1 cellular context compared by ENCODE assay signal in the genomic region with DNA sequence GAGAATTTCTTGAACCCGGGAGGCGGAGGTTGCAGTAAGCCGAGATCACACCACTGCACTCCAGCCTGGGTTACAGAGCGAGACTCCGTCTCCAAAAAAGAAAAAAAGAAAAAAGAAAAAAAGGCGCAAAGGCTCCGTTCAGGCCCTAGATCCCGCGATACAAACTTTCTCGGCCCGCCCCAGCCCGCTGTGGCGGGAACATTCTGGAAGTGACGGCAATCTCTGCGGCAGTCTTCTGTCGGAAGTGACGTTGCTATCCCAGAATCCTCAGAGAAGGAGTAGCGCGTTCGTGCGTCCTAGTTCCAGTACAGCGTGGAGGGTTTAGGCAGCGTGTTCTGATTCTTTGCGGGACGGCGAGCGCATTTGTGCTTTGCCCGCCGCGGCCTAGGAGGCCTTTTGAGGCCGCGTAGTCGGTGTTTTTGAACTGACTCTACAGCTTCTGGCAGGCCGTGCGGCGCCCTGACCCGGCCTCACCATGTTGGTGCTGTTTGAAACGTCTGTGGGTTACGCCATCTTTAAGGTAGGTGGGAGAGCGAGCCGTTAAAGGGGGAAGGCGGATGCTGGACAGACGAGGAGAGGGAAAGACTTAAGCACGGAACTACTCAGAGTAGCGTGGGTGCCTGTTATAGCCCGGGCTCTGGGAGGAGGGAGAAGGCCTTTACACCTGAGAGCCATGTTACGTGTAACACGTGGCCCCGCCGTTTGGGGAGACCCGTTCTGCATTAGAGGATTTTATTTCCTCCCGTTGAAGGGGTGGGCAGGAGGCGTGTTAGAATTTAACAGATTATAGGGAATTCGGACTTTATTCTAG.
TF ChIP-seq lines count a peak whose summit lies in the region.

A gene with protein sequence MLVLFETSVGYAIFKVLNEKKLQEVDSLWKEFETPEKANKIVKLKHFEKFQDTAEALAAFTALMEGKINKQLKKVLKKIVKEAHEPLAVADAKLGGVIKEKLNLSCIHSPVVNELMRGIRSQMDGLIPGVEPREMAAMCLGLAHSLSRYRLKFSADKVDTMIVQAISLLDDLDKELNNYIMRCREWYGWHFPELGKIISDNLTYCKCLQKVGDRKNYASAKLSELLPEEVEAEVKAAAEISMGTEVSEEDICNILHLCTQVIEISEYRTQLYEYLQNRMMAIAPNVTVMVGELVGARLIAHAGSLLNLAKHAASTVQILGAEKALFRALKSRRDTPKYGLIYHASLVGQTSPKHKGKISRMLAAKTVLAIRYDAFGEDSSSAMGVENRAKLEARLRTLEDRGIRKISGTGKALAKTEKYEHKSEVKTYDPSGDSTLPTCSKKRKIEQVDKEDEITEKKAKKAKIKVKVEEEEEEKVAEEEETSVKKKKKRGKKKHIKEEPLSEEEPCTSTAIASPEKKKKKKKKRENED (plus strand): TSS at position 297 of the 811 bp plus-strand sequence. CDS start 179 bp downstream, at position 476.

TF ChIP-seq in HEK293, 187 proteins besides CTCF, POLR2A, EP300 and RAD21 (continued from another document and continues in another):
- TF ChIP-seq, protein P1, sequence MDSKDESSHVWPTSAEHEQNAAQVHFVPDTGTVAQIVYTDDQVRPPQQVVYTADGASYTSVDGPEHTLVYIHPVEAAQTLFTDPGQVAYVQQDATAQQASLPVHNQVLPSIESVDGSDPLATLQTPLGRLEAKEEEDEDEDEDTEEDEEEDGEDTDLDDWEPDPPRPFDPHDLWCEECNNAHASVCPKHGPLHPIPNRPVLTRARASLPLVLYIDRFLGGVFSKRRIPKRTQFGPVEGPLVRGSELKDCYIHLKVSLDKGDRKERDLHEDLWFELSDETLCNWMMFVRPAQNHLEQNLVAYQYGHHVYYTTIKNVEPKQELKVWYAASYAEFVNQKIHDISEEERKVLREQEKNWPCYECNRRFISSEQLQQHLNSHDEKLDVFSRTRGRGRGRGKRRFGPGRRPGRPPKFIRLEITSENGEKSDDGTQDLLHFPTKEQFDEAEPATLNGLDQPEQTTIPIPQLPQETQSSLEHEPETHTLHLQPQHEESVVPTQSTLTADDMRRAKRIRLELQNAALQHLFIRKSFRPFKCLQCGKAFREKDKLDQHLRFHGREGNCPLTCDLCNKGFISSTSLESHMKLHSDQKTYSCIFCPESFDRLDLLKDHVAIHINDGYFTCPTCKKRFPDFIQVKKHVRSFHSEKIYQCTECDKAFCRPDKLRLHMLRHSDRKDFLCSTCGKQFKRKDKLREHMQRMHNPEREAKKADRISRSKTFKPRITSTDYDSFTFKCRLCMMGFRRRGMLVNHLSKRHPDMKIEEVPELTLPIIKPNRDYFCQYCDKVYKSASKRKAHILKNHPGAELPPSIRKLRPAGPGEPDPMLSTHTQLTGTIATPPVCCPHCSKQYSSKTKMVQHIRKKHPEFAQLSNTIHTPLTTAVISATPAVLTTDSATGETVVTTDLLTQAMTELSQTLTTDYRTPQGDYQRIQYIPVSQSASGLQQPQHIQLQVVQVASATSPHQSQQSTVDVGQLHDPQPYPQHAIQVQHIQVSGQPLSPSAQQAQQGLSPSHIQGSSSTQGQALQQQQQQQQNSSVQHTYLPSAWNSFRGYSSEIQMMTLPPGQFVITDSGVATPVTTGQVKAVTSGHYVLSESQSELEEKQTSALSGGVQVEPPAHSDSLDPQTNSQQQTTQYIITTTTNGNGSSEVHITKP (tag by site-specific recombination; IDR thresholded peaks at IDR 0.05) = peak; percentile 38; the same call in 1 of the 2 replicates
- TF ChIP-seq ZNF292 (tag by site-specific recombination; IDR thresholded peaks at IDR 0.05; ENCODE audit: borderline replicate concordance, low read depth) (no peak), ZNF629 (tag by site-specific recombination; IDR thresholded peaks at IDR 0.05) (peak; percentile 93), ZNF404 (tag by site-specific recombination; IDR thresholded peaks at IDR 0.05) (no peak), ZNF121 (tag by site-specific recombination; IDR thresholded peaks at IDR 0.05) (no peak), ZNF10 (tag by site-specific recombination; IDR thresholded peaks at IDR 0.05) (no peak), ZNF621 (tag by site-specific recombination; IDR thresholded peaks at IDR 0.05) (no peak), ZNF391 (tag by site-specific recombination; IDR thresholded peaks at IDR 0.05; ENCODE audit: borderline replicate concordance, low read depth) (peak; percentile 20; the same call in 1 of the 2 replicates), ZNF37A (tag by site-specific recombination; IDR thresholded peaks at IDR 0.05) (no peak), ZNF473 (tag by site-specific recombination; IDR thresholded peaks at IDR 0.05) (no peak), ZNF560 (tag by site-specific recombination; IDR thresholded peaks at IDR 0.05; ENCODE audit: borderline replicate concordance) (no peak), BCL11B (tag by site-specific recombination; IDR thresholded peaks at IDR 0.05; ENCODE audit: low read depth) (no peak), ZNF677 (tag by site-specific recombination; IDR thresholded peaks at IDR 0.05) (no peak), ZFP69B (tag by site-specific recombination; IDR thresholded peaks at IDR 0.05) (0 out of 2 replicates have a peak, but pooled peaks have one; percentile 24), ZNF23 (tag by site-specific recombination; IDR thresholded peaks at IDR 0.05; ENCODE audit: borderline replicate concordance) (no peak), HIC1 (tag by site-specific recombination; IDR thresholded peaks at IDR 0.05) (no peak), ZBTB11 (tag by site-specific recombination; conservative IDR thresholded peaks at IDR 0.05; ENCODE audit: low read depth) (peak; percentile 74), ZNF518A (tag by site-specific recombination; conservative IDR thresholded peaks at IDR 0.05; ENCODE audit: low read depth) (peak; percentile 76), ZNF488 (tag by site-specific recombination; IDR thresholded peaks at IDR 0.05) (no peak), GLIS1 (tag by site-specific recombination; IDR thresholded peaks at IDR 0.05) (no peak), KLF7 (tag by site-specific recombination; IDR thresholded peaks at IDR 0.05; ENCODE audit: borderline replicate concordance) (no peak), IKZF3 (tag by site-specific recombination; IDR thresholded peaks at IDR 0.05) (no peak), ZNF350 (tag by site-specific recombination; IDR thresholded peaks at IDR 0.05) (no peak), ZNF394 (tag by site-specific recombination; IDR thresholded peaks at IDR 0.05; ENCODE audit: borderline replicate concordance) (peak; percentile 99), ZNF707 (tag by site-specific recombination; IDR thresholded peaks at IDR 0.05) (no peak), ZNF544 (tag by site-specific recombination; IDR thresholded peaks at IDR 0.05) (no peak), RBAK (tag by site-specific recombination; IDR thresholded peaks at IDR 0.05) (no peak)
- TF ChIP-seq, protein P2, sequence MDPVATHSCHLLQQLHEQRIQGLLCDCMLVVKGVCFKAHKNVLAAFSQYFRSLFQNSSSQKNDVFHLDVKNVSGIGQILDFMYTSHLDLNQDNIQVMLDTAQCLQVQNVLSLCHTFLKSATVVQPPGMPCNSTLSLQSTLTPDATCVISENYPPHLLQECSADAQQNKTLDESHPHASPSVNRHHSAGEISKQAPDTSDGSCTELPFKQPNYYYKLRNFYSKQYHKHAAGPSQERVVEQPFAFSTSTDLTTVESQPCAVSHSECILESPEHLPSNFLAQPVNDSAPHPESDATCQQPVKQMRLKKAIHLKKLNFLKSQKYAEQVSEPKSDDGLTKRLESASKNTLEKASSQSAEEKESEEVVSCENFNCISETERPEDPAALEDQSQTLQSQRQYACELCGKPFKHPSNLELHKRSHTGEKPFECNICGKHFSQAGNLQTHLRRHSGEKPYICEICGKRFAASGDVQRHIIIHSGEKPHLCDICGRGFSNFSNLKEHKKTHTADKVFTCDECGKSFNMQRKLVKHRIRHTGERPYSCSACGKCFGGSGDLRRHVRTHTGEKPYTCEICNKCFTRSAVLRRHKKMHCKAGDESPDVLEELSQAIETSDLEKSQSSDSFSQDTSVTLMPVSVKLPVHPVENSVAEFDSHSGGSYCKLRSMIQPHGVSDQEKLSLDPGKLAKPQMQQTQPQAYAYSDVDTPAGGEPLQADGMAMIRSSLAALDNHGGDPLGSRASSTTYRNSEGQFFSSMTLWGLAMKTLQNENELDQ (tag by site-specific recombination; IDR thresholded peaks at IDR 0.05; ENCODE audit: low read depth) = no peak
- TF ChIP-seq, protein P3, sequence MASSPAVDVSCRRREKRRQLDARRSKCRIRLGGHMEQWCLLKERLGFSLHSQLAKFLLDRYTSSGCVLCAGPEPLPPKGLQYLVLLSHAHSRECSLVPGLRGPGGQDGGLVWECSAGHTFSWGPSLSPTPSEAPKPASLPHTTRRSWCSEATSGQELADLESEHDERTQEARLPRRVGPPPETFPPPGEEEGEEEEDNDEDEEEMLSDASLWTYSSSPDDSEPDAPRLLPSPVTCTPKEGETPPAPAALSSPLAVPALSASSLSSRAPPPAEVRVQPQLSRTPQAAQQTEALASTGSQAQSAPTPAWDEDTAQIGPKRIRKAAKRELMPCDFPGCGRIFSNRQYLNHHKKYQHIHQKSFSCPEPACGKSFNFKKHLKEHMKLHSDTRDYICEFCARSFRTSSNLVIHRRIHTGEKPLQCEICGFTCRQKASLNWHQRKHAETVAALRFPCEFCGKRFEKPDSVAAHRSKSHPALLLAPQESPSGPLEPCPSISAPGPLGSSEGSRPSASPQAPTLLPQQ (tag by site-specific recombination; IDR thresholded peaks at IDR 0.05) = peak; percentile 84
